8 cellular contexts compared by ENCODE assay signal in genomic region chr1:66925944-66926343, GRCh38. TPM values are rescaled to one million over a fixed set of nuclear protein-coding genes. Genes with fewer than 3 reads are reported as not detected.
DNase-seq lines count a peak whose midpoint lies in the region; ATAC-seq and TF ChIP-seq lines count a peak whose summit lies in the region.

No MANE protein-coding gene starts in this region.

- no peaks in the 10 kb centered on the region for H3K36me3 ChIP-seq in CD4-positive, alpha-beta memory T cell (ENCODE audit: insufficient read depth, low read length)
- no peaks in the 10 kb centered on the region for H3K36me3 ChIP-seq in IMR-90 (ENCODE audit: control insufficient read depth, insufficient read depth, low read length)

- peak overlapping the region; percentile 97 to 99 (median 98) for H3K27ac Mint-ChIP-seq in CD4-positive, alpha-beta memory T cell
- H3K27ac Mint-ChIP-seq in activated naive CD8-positive, alpha-beta T cell treated with anti-CD3 and anti-CD28 coated beads, Interleukin-2, amount 10 ng/mL, durations not matched to agents 7 days and 5 days: peak overlapping the region; percentile 91

- peaks cover 0 to 23% of the 10 kb centered on the region in 2 donors for H3K36me3 Mint-ChIP-seq in CD4-positive, alpha-beta memory T cell
- peaks cover 12% of the 10 kb centered on the region for H3K36me3 Mint-ChIP-seq in activated naive CD8-positive, alpha-beta T cell treated with anti-CD3 and anti-CD28 coated beads, Interleukin-2, amount 10 ng/mL, durations not matched to agents 7 days and 5 days

- H2AFZ ChIP-seq in IMR-90 (replicated peaks; ENCODE audit: low read length, poor library complexity): peak overlapping the region; percentile 85

- H2BK120ac ChIP-seq in IMR-90 (ENCODE audit: low read depth, low read length): no peak overlapping the region

- H3K14ac ChIP-seq in IMR-90 (replicated peaks; ENCODE audit: low read depth, low read length): peak overlapping the region; percentile 96

- no peaks in the 10 kb centered on the region for H3K9me3 Mint-ChIP-seq in CD4-positive, alpha-beta memory T cell
- H3K9me3 Mint-ChIP-seq in activated naive CD8-positive, alpha-beta T cell treated with anti-CD3 and anti-CD28 coated beads, Interleukin-2, amount 10 ng/mL, durations not matched to agents 7 days and 5 days: no peaks in the 10 kb centered on the region

- H3K4me1 Mint-ChIP-seq in CD4-positive, alpha-beta memory T cell: peaks cover 26 to 66% (median 35%) of the 10 kb centered on the region in 4 donors
- peaks cover 42% of the 10 kb centered on the region for H3K4me1 Mint-ChIP-seq in activated naive CD8-positive, alpha-beta T cell treated with anti-CD3 and anti-CD28 coated beads, Interleukin-2, amount 10 ng/mL, durations not matched to agents 7 days and 5 days

- no peak for TF ChIP-seq CTCF in IMR-90 (conservative IDR thresholded peaks at IDR 0.05; ENCODE audit: low read depth, low read length)

- H3K4me3 Mint-ChIP-seq in CD4-positive, alpha-beta memory T cell: peak overlapping the region; percentile 92 to 99 (median 96)
- H3K4me3 Mint-ChIP-seq in activated naive CD8-positive, alpha-beta T cell treated with anti-CD3 and anti-CD28 coated beads, Interleukin-2, amount 10 ng/mL, durations not matched to agents 7 days and 5 days: peak overlapping the region; percentile 92

- in situ Hi-C loops in IMR-90 (cut with MboI; ENCODE audit: low sequenced_read_pairs): loop anchor here (25.0 kb wide), 2 partner anchors 389 to 1114 kb away; partner anchors contain the start of gene SGIP1

- CTCF ChIA-PET in CD4-positive, alpha-beta memory T cell (lab: Charles Lee; ENCODE audit: partially characterized antibody): no interaction called here
- CTCF ChIA-PET in IMR-90 (lab: Yijun Ruan, JAX): interaction anchor here (0.9 to 2.2 kb wide), 3 partner anchors 12 to 223 kb away, joined by 3 to 8 read pairs (median 3); no protein-coding TSS in a partner anchor

- H3K9ac ChIP-seq in IMR-90 (ENCODE audit: low read depth, low read length): peak overlapping the region; percentile 82

- peaks cover 47% of the 10 kb centered on the region for H3K4me1 ChIP-seq in CD4-positive, alpha-beta memory T cell (ENCODE audit: insufficient read depth, low read length)
- H3K4me1 ChIP-seq in IMR-90 (ENCODE audit: control insufficient read depth, insufficient read depth, low read length): no peaks in the 10 kb centered on the region

- POLR2A ChIA-PET in CD4-positive, alpha-beta memory T cell (lab: Charles Lee; ENCODE audit: partially characterized antibody): interaction anchor here (1.9 to 3.1 kb wide), 8 partner anchors 9 to 759 kb away, joined by 10 to 24 read pairs (median 18); partner anchors contain the start of genes GADD45A, SERBP1 and SLC35D1
- POLR2A ChIA-PET in IMR-90 (lab: Charles Lee; ENCODE audit: unreplicated experiment): no interaction called here
- POLR2A ChIA-PET in activated naive CD8-positive, alpha-beta T cell treated with anti-CD3 and anti-CD28 coated beads, Interleukin-2, amount 10 ng/mL, durations not matched to agents 7 days and 5 days (lab: Charles Lee): interaction anchor here (1.1 to 1.5 kb wide), 2 partner anchors 161 to 760 kb away, joined by 3 read pairs; partner anchors contain the start of gene GADD45A

- H2AK9ac ChIP-seq in IMR-90 (replicated peaks; ENCODE audit: low read depth, low read length, poor library complexity): peak overlapping the region; percentile 93

- no peaks in the 10 kb centered on the region for H3K9me1 ChIP-seq in IMR-90 (ENCODE audit: insufficient read depth, low read length)

- H3K27me3 ChIP-seq in CD4-positive, alpha-beta memory T cell (ENCODE audit: insufficient read depth, low read length): no peaks in the 10 kb centered on the region
- H3K27me3 ChIP-seq in IMR-90 (ENCODE audit: control insufficient read depth, insufficient read depth, low read length): no peaks in the 10 kb centered on the region

- dilution Hi-C loops in IMR-90 (cut with HindIII; ENCODE audit: low sequenced_read_pairs, unreplicated experiment): no loop called here

- peak overlapping the region; percentile 96 for H3K4me2 ChIP-seq in IMR-90 (ENCODE audit: low read depth, low read length)

- peak overlapping the region; percentile 30; the same call in 1 of the 2 replicates for H3K18ac ChIP-seq in IMR-90 (ENCODE audit: low read depth, low read length)

- H2BK5ac ChIP-seq in IMR-90 (ENCODE audit: low read depth, low read length, poor library complexity, severe bottlenecking): peak overlapping the region; percentile 82

- no peak for TF ChIP-seq POLR2A in IMR-90 (IDR thresholded peaks at IDR 0.05; ENCODE audit: low read depth, low read length)

- BruUV-seq in IMR-90 (replicated peaks; lab: Mats Ljungman, UMichigan): no TSS peak

- H4K5ac ChIP-seq in IMR-90 (ENCODE audit: low read depth, low read length): peak overlapping the region; percentile 2; the same call in 1 of the 2 replicates

- DNase-seq in CD4-positive, alpha-beta memory T cell: no peak
- DNase-seq in IMR-90 (no peak), islet precursor cell (peak; percentile 59), NCI-H1048 (lab: John Stamatoyannopoulos, UW) (no peak), retina (no peak), left colon (no peak)
- no peak for DNase-seq in activated naive CD8-positive, alpha-beta T cell treated with anti-CD3 and anti-CD28 coated beads, Interleukin-2, amount 10 ng/mL, durations not matched to agents 7 days and 5 days

- H3K9me3 ChIP-seq in CD4-positive, alpha-beta memory T cell (ENCODE audit: control insufficient read depth in 1 of 2, low read length in 2 of 2): no peaks in the 10 kb centered on the region
- no peaks in the 10 kb centered on the region for H3K9me3 ChIP-seq in IMR-90 (ENCODE audit: control insufficient read depth, insufficient read depth, low read length)

- H2BK20ac ChIP-seq in IMR-90 (ENCODE audit: low read depth, low read length): 0 out of 2 replicates have a peak overlapping the region, but pooled peaks have one; percentile 5

- H3K27me3 Mint-ChIP-seq in CD4-positive, alpha-beta memory T cell: peaks cover 0 to under 1% of the 10 kb centered on the region in 2 donors
- H3K27me3 Mint-ChIP-seq in activated naive CD8-positive, alpha-beta T cell treated with anti-CD3 and anti-CD28 coated beads, Interleukin-2, amount 10 ng/mL, durations not matched to agents 7 days and 5 days: no peaks in the 10 kb centered on the region

- peak overlapping the region; percentile 11 to 56; a peak in 2 of 4 replicates for H4K8ac ChIP-seq in IMR-90 (ENCODE audit: low read depth in 2 of 2, low read length in 2 of 2)

- H3K4me3 ChIP-seq in CD4-positive, alpha-beta memory T cell (ENCODE audit: low read length in 2 of 2): peak overlapping the region; percentile 64 to 98
- H3K4me3 ChIP-seq in IMR-90 (ENCODE audit: insufficient read depth, low read depth, low read length): peak overlapping the region; percentile 64

- H3K79me1 ChIP-seq in IMR-90 (ENCODE audit: low read depth in 1 of 2, low read length in 2 of 2): peaks cover 13 to 35% of the 10 kb centered on the region in 2 experiments

- ATAC-seq in IMR-90 (ENCODE audit: low read depth) (no peak), left colon (no peak)
- ATAC-seq in activated naive CD8-positive, alpha-beta T cell treated with anti-CD3 and anti-CD28 coated beads, Interleukin-2, amount 10 ng/mL, durations not matched to agents 7 days and 5 days (ENCODE audit: low read depth): no peak

- intact Hi-C loops in CD4-positive, alpha-beta memory T cell (cut with micrococcal nuclease): loop anchor here (2.0 to 10.0 kb wide), 3 partner anchors 127 to 591 kb away; no protein-coding TSS in a partner anchor
- intact Hi-C loops in IMR-90 (cut with micrococcal nuclease) (no loop called here), left colon (cut with DNase I, micrococcal nuclease) (no loop called here)

- H3K56ac ChIP-seq in IMR-90 (ENCODE audit: extremely low read depth, insufficient read depth, low read length): peak overlapping the region; percentile 89

- H4K20me1 ChIP-seq in IMR-90 (ENCODE audit: insufficient read depth, low read length): peaks cover 8% of the 10 kb centered on the region

- peak overlapping the region; percentile 73 for H3K4ac ChIP-seq in IMR-90 (ENCODE audit: low read depth, low read length)

- H2AK5ac ChIP-seq in IMR-90 (ENCODE audit: low read depth, low read length): peak overlapping the region; percentile 71

- TF ChIP-seq RAD21 in IMR-90 (IDR thresholded peaks at IDR 0.05; ENCODE audit: low read length): no peak

- H2BK15ac ChIP-seq in IMR-90 (ENCODE audit: low read depth, low read length): no peak overlapping the region

- peak overlapping the region; percentile 95 for H3K27ac ChIP-seq in CD4-positive, alpha-beta memory T cell (ENCODE audit: low read depth, low read length)
- H3K27ac ChIP-seq in IMR-90 (ENCODE audit: insufficient read depth, low read length) (peak overlapping the region; percentile 82), temporal lobe (ENCODE audit: low read depth, low read length) (peak overlapping the region; percentile 94)

- H4K91ac ChIP-seq in IMR-90 (ENCODE audit: insufficient read depth, low read depth, low read length): peak overlapping the region; percentile 30; the same call in 1 of the 2 replicates

- H3K23ac ChIP-seq in IMR-90 (ENCODE audit: low read depth, low read length): peak overlapping the region; percentile 99

- no CpG with 5 or more reads among the region's 9 CpGs for WGBS in IMR-90 (ENCODE audit: extremely low coverage in 2 of 2, insufficient read length in 1 of 2), 2 experiments

TF ChIP-seq in IMR-90, 13 proteins besides CTCF, POLR2A, EP300 and RAD21 (continues in another document):
- TF ChIP-seq CHD1 (IDR thresholded peaks at IDR 0.05; ENCODE audit: low read depth, low read length) (no peak), MXI1 (IDR thresholded peaks at IDR 0.05; ENCODE audit: borderline replicate concordance, low read depth, low read length) (no peak)

RNA-seq across cellular contexts. Expression of gene MIER1, which starts 1.2 kb away (rescaled TPM):
- 10 to 100 TPM; 77.0 to 81.3 TPM for total RNA-seq in CD4-positive, alpha-beta memory T cell
- polyA plus RNA-seq in CD4-positive, alpha-beta memory T cell: 10 to 100 TPM; 25.5 to 41.3 TPM
- 11.5 and 32.2 TPM in 2 replicates for total RNA-seq in IMR-90 (2012; rRNA removed)
- 4.6 and 5.0 TPM in 2 replicates for polyA plus RNA-seq in IMR-90 (2012; rRNA removed)
- polyA plus RNA-seq in IMR-90 (2012; cell fraction: cytosol; rRNA removed): 0.71 and 0.90 TPM in 2 replicates
- polyA plus RNA-seq in IMR-90 (2012; cell fraction: nucleus; rRNA removed; ENCODE audit: low replicate concordance): 0.57 and 4.7 TPM in 2 replicates
- 10 to 100 TPM; 55.5 to 57.1 TPM for total RNA-seq in activated naive CD8-positive, alpha-beta T cell treated with anti-CD3 and anti-CD28 coated beads, Interleukin-2, amount 10 ng/mL, durations not matched to agents 7 days and 5 days
- total RNA-seq in temporal lobe: 21.6 TPM
- 10 to 100 TPM; 64.6 to 86.4 TPM for total RNA-seq in left colon

RNA-seq across cellular contexts. Expression of gene DNAI4, which starts 1.3 kb away (rescaled TPM):
- 10 to 100 TPM in 1 of 2 experiments, 1 to 10 TPM in 1; 7.9 to 11.4 TPM for total RNA-seq in CD4-positive, alpha-beta memory T cell
- polyA plus RNA-seq in CD4-positive, alpha-beta memory T cell: 1 to 10 TPM; 1.3 to 2.1 TPM
- total RNA-seq in IMR-90 (2012; rRNA removed) (1.6 and 1.7 TPM in 2 replicates), temporal lobe (9.6 TPM), left colon (10 to 100 TPM; 12.0 to 27.2 TPM)
- 0.63 and 0.72 TPM in 2 replicates for polyA plus RNA-seq in IMR-90 (2012; rRNA removed)
- 0.24 and 0.44 TPM in 2 replicates for polyA plus RNA-seq in IMR-90 (2012; cell fraction: cytosol; rRNA removed)
- 0.11 and 0.68 TPM in 2 replicates for polyA plus RNA-seq in IMR-90 (2012; cell fraction: nucleus; rRNA removed; ENCODE audit: low replicate concordance)
- 1 to 10 TPM; 3.1 to 4.2 TPM for total RNA-seq in activated naive CD8-positive, alpha-beta T cell treated with anti-CD3 and anti-CD28 coated beads, Interleukin-2, amount 10 ng/mL, durations not matched to agents 7 days and 5 days
